Comparison of ENCODE assay signal across 8 cellular contexts in genomic region chr17:40541873-40542561, GRCh38. TPM values are rescaled to one million over a fixed set of nuclear protein-coding genes. Genes with fewer than 3 reads are reported as not detected.
DNase-seq lines count a peak whose midpoint lies in the region; ATAC-seq and TF ChIP-seq lines count a peak whose summit lies in the region.

No MANE protein-coding gene starts in this region.

- no peak overlapping the region for H3K4me3 Mint-ChIP-seq in neural progenitor cell

- WGBS in esophagus squamous epithelium, 2 donors = 36 to 37% methylated on average over 15 to 18 of the region's 18 CpGs

- CTCF ChIA-PET in RWPE1 (lab: Yijun Ruan, JAX) = interaction anchor here (0.5 to 2.1 kb wide), 3 partner anchors 12 to 761 kb away, joined by 3 to 6 read pairs (median 3); no protein-coding TSS in a partner anchor

- H3K4me2 ChIP-seq in BLaER1 = peak overlapping the region; percentile 76
- H3K4me2 ChIP-seq in neural progenitor cell = no peak overlapping the region

- no peak overlapping the region for H2AFZ ChIP-seq in neural progenitor cell (replicated peaks)

- TF ChIP-seq CTCF in RWPE1 (conservative IDR thresholded peaks at IDR 0.05; ENCODE audit: low read depth) (no peak), esophagus squamous epithelium (IDR thresholded peaks at IDR 0.05) (no peak), neural progenitor cell (IDR thresholded peaks at IDR 0.05) (no peak)

- POLR2A ChIA-PET in RWPE1 (lab: Yijun Ruan, JAX; ENCODE audit: low non-redundant PET) = no interaction called here

- no peaks in the 10 kb centered on the region for H3K9me3 Mint-ChIP-seq in neural progenitor cell

- no peaks in the 10 kb centered on the region for H3K79me2 ChIP-seq in neural progenitor cell (ENCODE audit: low read depth)

- no peaks in the 10 kb centered on the region for H3K9me3 ChIP-seq in BLaER1
- no peaks in the 10 kb centered on the region for H3K9me3 ChIP-seq in esophagus squamous epithelium
- H3K9me3 ChIP-seq in neural progenitor cell (ENCODE audit: low read depth) = no peaks in the 10 kb centered on the region

- H3K36me3 Mint-ChIP-seq in neural progenitor cell = no peaks in the 10 kb centered on the region

- intact Hi-C loops in esophagus squamous epithelium (cut with DNase I) = no loop called here

- peaks cover 13% of the 10 kb centered on the region for H3K27me3 Mint-ChIP-seq in neural progenitor cell (ENCODE audit: insufficient read depth, low read depth)

- H3K36me3 ChIP-seq in BLaER1 (no peaks in the 10 kb centered on the region), esophagus squamous epithelium (no peaks in the 10 kb centered on the region), neural progenitor cell (no peaks in the 10 kb centered on the region)

- peak in 1 of 4 donors; percentile 4 for TF ChIP-seq POLR2A in esophagus squamous epithelium (IDR thresholded peaks at IDR 0.05)

- ATAC-seq in HG02678 (IDR thresholded peaks at IDR 0.05; ENCODE audit: unreplicated experiment) (no peak), HG03354 (IDR thresholded peaks at IDR 0.05; ENCODE audit: poor library complexity, severe bottlenecking, unreplicated experiment) (no peak)

- peaks cover 27% of the 10 kb centered on the region for H3K4me1 Mint-ChIP-seq in neural progenitor cell

- H3K9ac ChIP-seq in BLaER1 (peak overlapping the region; percentile 45; the same call in 1 of the 2 replicates), neural progenitor cell (no peak overlapping the region)

- H3K27ac ChIP-seq in BLaER1 (peak overlapping the region; percentile 77), RWPE1 (peak overlapping the region; percentile 96), esophagus squamous epithelium (peak overlapping the region; percentile 69 to 95 (median 89)), neural progenitor cell (no peak overlapping the region)

- H3K27ac Mint-ChIP-seq in neural progenitor cell = peak overlapping the region; percentile 92

- H3F3A ChIP-seq in neural progenitor cell (ENCODE audit: low read depth) = no peaks in the 10 kb centered on the region

- H4K20me1 ChIP-seq in BLaER1 (no peaks in the 10 kb centered on the region), neural progenitor cell (ENCODE audit: low read depth) (no peaks in the 10 kb centered on the region)

- H3K27me3 ChIP-seq in BLaER1 (no peaks in the 10 kb centered on the region), esophagus squamous epithelium (no peaks in the 10 kb centered on the region), neural progenitor cell (no peaks in the 10 kb centered on the region)

- no peak for DNase-seq in RWPE1 (ENCODE audit: low spot score)
- no peak for DNase-seq in esophagus squamous epithelium (lab: John Stamatoyannopoulos, UW)
- no peak for DNase-seq in neural progenitor cell (ENCODE audit: low spot score)
- DNase-seq in MV-4-11 (lab: John Stamatoyannopoulos, UW) = no peak
- DNase-seq in NCI-H1092 (lab: John Stamatoyannopoulos, UW) = no peak

- H3K4me1 ChIP-seq in BLaER1 = peaks cover 99% of the 10 kb centered on the region
- H3K4me1 ChIP-seq in esophagus squamous epithelium = peaks cover 33 to 83% (median 68%) of the 10 kb centered on the region in 3 donors
- peaks cover under 1% of the 10 kb centered on the region for H3K4me1 ChIP-seq in neural progenitor cell

- H3K4me3 ChIP-seq in BLaER1 = no peak overlapping the region
- H3K4me3 ChIP-seq in esophagus squamous epithelium = no peak overlapping the region
- H3K4me3 ChIP-seq in neural progenitor cell = no peak overlapping the region

RNA-seq across cellular contexts. Expression of gene CCR7, which starts 23.3 kb away (rescaled TPM):
- total RNA-seq in esophagus squamous epithelium (under 1 TPM in 3 of 4 donors, not detected in 1; 0.12 to 0.95 (median 0.53) TPM), neural progenitor cell (ENCODE audit: low replicate concordance) (0.37 TPM in 1 of 2 replicates, not detected in the other)

RNA-seq across cellular contexts. Expression of gene TNS4, which starts 40.6 kb away (rescaled TPM):
- total RNA-seq in esophagus squamous epithelium (100 to 1,000 TPM in 1 of 4 donors, 10 to 100 TPM in 3; 34.6 to 104 (median 71.1) TPM), neural progenitor cell (ENCODE audit: low replicate concordance) (not detected in 2 replicates)

Comparison
In these comparisons a context has a peak if more than half of its experiments do, and no peak if none do; other contexts are left out.
1. RNA of gene TNS4, which starts 40.6 kb away (total RNA-seq): 34.6 to 104 TPM in esophagus squamous epithelium; not detected in neural progenitor cell; every median in the first group is over 10 times any median in the second.